1 cellular context compared by ENCODE assay signal in the genomic region with DNA sequence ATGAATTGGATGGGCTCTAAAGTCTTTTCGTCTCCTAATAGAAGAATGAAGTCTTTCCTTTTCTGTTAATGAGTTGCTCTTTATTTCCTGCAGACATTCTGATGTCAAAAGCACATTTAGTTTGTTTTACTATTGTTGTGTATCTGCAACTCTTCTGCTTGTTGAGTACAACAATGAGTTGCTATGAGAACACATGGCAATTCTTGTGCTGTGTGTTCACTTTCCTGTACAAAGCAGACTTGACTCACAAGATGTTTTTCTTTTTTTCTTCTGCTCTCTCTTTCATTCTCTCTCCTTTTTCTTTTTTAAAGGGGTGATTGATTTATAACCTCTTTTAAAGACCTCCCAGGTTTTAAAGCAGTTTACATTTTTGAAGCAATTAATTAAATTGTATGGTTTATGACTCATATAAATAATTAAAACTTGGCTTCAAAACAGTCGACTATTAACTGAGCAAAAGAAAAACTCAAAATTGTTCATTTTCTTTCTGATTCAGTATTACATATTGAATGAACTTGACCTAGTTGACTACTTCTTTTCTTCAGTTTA.
TF ChIP-seq lines count a peak whose summit lies in the region.

No MANE protein-coding gene starts in this region.

TF ChIP-seq in endothelial cell of umbilical vein, 7 proteins besides CTCF, POLR2A, EP300 and RAD21:
- no peak for TF ChIP-seq GATA2 (IDR thresholded peaks at IDR 0.05; ENCODE audit: insufficient read depth, insufficient read length, low read depth, low read length)
- TF ChIP-seq MYC (IDR thresholded peaks at IDR 0.05; ENCODE audit: low read depth, low read length) = no peak
- TF ChIP-seq JUN (IDR thresholded peaks at IDR 0.05; ENCODE audit: borderline replicate concordance, insufficient read depth, insufficient read length, low read depth) = peak; percentile 78
